In genomic region chr7:129557686-129558481, GRCh38 we compare ENCODE assay signal across 1 cellular context.
TF ChIP-seq lines count a peak whose summit lies in the region.

No MANE protein-coding gene starts in this region.

TF ChIP-seq in HepG2, 621 proteins besides CTCF, POLR2A, EP300 and RAD21:
- TF ChIP-seq MED13 (CRISPR knock-in tag; IDR thresholded peaks at IDR 0.05) (no peak), ZMYM4 (CRISPR knock-in tag; IDR thresholded peaks at IDR 0.05) (no peak), HMGXB3 (CRISPR knock-in tag; IDR thresholded peaks at IDR 0.05; ENCODE audit: borderline replicate concordance) (no peak), ZNF83 (CRISPR knock-in tag; IDR thresholded peaks at IDR 0.05; ENCODE audit: borderline replicate concordance) (no peak), MLLT10 (CRISPR knock-in tag; IDR thresholded peaks at IDR 0.05) (no peak), ZNF121 (CRISPR knock-in tag; IDR thresholded peaks at IDR 0.05) (peak; percentile 34; the same call in 1 of the 2 replicates), ARID2 (CRISPR knock-in tag; IDR thresholded peaks at IDR 0.05; ENCODE audit: borderline replicate concordance) (no peak)
- TF ChIP-seq, protein P1, sequence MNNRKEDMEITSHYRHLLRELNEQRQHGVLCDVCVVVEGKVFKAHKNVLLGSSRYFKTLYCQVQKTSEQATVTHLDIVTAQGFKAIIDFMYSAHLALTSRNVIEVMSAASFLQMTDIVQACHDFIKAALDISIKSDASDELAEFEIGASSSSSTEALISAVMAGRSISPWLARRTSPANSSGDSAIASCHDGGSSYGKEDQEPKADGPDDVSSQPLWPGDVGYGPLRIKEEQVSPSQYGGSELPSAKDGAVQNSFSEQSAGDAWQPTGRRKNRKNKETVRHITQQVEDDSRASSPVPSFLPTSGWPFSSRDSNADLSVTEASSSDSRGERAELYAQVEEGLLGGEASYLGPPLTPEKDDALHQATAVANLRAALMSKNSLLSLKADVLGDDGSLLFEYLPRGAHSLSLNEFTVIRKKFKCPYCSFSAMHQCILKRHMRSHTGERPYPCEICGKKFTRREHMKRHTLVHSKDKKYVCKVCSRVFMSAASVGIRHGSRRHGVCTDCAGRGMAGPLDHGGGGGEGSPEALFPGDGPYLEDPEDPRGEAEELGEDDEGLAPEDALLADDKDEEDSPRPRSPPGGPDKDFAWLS (CRISPR knock-in tag; IDR thresholded peaks at IDR 0.05; ENCODE audit: borderline replicate concordance): no peak
